8 cellular contexts compared by ENCODE assay signal in genomic region chr1:184387871-184388670, GRCh38. TPM values are rescaled to one million over a fixed set of nuclear protein-coding genes. Genes with fewer than 3 reads are reported as not detected.
A peak's percentile ranks its signal among the peaks of the same experiment; 100 is the strongest.
DNase-seq lines count a peak whose midpoint lies in the region; ATAC-seq, FAIRE-seq and TF ChIP-seq lines count a peak whose summit lies in the region.

No MANE protein-coding gene starts in this region.

- peaks cover 22% of the 10 kb centered on the region for H3K36me3 Mint-ChIP-seq in central memory CD8-positive, alpha-beta T cell (ENCODE audit: insufficient read depth)

- no peaks in the 10 kb centered on the region for H3K9me1 ChIP-seq in keratinocyte (ENCODE audit: control insufficient read depth, extremely low read depth, insufficient read depth, low read length)

- 1 to 2% (median 1%) methylated on average over 23 of the region's 23 CpGs for WGBS in small intestine, 3 donors

- H3K4me2 ChIP-seq in keratinocyte (ENCODE audit: control insufficient read depth, extremely low read depth, insufficient read depth, low read depth, low read length), result peak overlapping the region; percentile 97

- no peaks in the 10 kb centered on the region for H3K36me3 ChIP-seq in keratinocyte (ENCODE audit: control insufficient read depth in 2 of 2, extremely low read depth in 1 of 2, insufficient read depth in 2 of 2, low read length in 2 of 2)
- no peaks in the 10 kb centered on the region for H3K36me3 ChIP-seq in small intestine (ENCODE audit: control insufficient read depth in 2 of 2, insufficient read depth in 2 of 2, low read length in 2 of 2)

- H3K4me1 Mint-ChIP-seq in central memory CD8-positive, alpha-beta T cell, result peaks cover 45% of the 10 kb centered on the region

- peak overlapping the region; percentile 87 for H3K4me3 Mint-ChIP-seq in central memory CD8-positive, alpha-beta T cell

- H3K9ac ChIP-seq in keratinocyte (ENCODE audit: control insufficient read depth, extremely low read depth, insufficient read depth, low read length), result peak overlapping the region; percentile 85

- in situ Hi-C loops in ACHN (cut with HindIII; ENCODE audit: low pct_ligation_motif_present, low pct_unique_long_range_greater_than_20kb, low sequenced_read_pairs) (no loop called here), GM13976 (cut with MboI; ENCODE audit: low sequenced_read_pairs, unreplicated experiment) (no loop called here)

- peaks cover 51% of the 10 kb centered on the region for H3K79me2 ChIP-seq in keratinocyte (ENCODE audit: control insufficient read depth, insufficient read depth, low read length)

- H3K27me3 ChIP-seq in keratinocyte (ENCODE audit: control insufficient read depth, extremely low read depth, insufficient read depth, low read length) (no peaks in the 10 kb centered on the region), small intestine (ENCODE audit: control insufficient read depth in 2 of 2, insufficient read depth in 2 of 2, low read length in 2 of 2) (no peaks in the 10 kb centered on the region)

- H3K4me3 ChIP-seq in keratinocyte (ENCODE audit: control insufficient read depth in 2 of 3, extremely low read depth in 1 of 3, insufficient read depth in 2 of 3, low read depth in 1 of 3, low read length in 3 of 3), result peak overlapping the region; percentile 73 to 96 (median 96)
- H3K4me3 ChIP-seq in small intestine (ENCODE audit: low read depth in 1 of 2, low read length in 2 of 2), result peak overlapping the region; percentile 86 to 94

- H3K4me1 ChIP-seq in keratinocyte (ENCODE audit: control insufficient read depth, extremely low read depth, insufficient read depth, low read length) (peaks cover 52% of the 10 kb centered on the region), small intestine (ENCODE audit: control insufficient read depth in 2 of 2, insufficient read depth in 1 of 2, low read depth in 1 of 2, low read length in 1 of 2) (peaks cover 2 to 7% of the 10 kb centered on the region in 2 donors)

- H3K27me3 Mint-ChIP-seq in central memory CD8-positive, alpha-beta T cell, result no peaks in the 10 kb centered on the region

- dilution Hi-C loops in keratinocyte (cut with MboI; ENCODE audit: extremely low pct_ligation_motif_present, low sequenced_read_pairs), result no loop called here

- no peaks in the 10 kb centered on the region for H3K9me3 ChIP-seq in keratinocyte (ENCODE audit: control insufficient read depth, low read depth, low read length)
- H3K9me3 ChIP-seq in small intestine (ENCODE audit: control insufficient read depth, low read depth), result no peaks in the 10 kb centered on the region

- no peaks in the 10 kb centered on the region for H3K9me3 Mint-ChIP-seq in central memory CD8-positive, alpha-beta T cell

- peak overlapping the region; percentile 97 for H3K27ac Mint-ChIP-seq in central memory CD8-positive, alpha-beta T cell (ENCODE audit: low read depth)

- H4K20me1 ChIP-seq in keratinocyte (ENCODE audit: control insufficient read depth, extremely low read depth, insufficient read depth, low read length), result no peaks in the 10 kb centered on the region

- peak overlapping the region; percentile 60 for H2AFZ ChIP-seq in keratinocyte (ENCODE audit: control insufficient read depth, low read length)

- ATAC-seq in central memory CD8-positive, alpha-beta T cell (replicated peaks; ENCODE audit: extremely low read depth, poor library complexity, severe bottlenecking), result peak; percentile 39
- no peak for ATAC-seq in HG03108 (IDR thresholded peaks at IDR 0.05; ENCODE audit: unreplicated experiment)

- TF ChIP-seq CTCF in GM13976 (IDR thresholded peaks at IDR 0.05; ENCODE audit: borderline replicate concordance, control extremely low read depth, extremely low read depth, insufficient read depth, missing control alignments) (no peak), keratinocyte (optimal IDR thresholded peaks at IDR 0.05 in 1 of 3, IDR thresholded peaks at IDR 0.05 in 1 of 3, conservative IDR thresholded peaks at IDR 0.05 in 1 of 3; ENCODE audit: extremely low read depth in 1 of 3, insufficient read depth in 2 of 3, low read length in 3 of 3) (no peak)

- peak; percentile 28 for FAIRE-seq in RCC 7860 (lab: Jason Lieb, UNC)
- peak; percentile 91 for FAIRE-seq in keratinocyte (lab: Jason Lieb, UNC)
- FAIRE-seq in small intestine (lab: Jason Lieb, UNC), result no peak

- DNase-seq in ACHN, result peak; percentile 57
- peak; percentile 21 for DNase-seq in GM13976 (ENCODE audit: low spot score)
- peak; percentile 57 for DNase-seq in RCC 7860 (ENCODE audit: low spot score)
- no peak for DNase-seq in central memory CD8-positive, alpha-beta T cell (ENCODE audit: low spot score in 2 of 2)
- DNase-seq in keratinocyte (ENCODE audit: low read depth, low spot score), result peak; percentile 54
- peak; percentile 51 for DNase-seq in small intestine
- no peak for DNase-seq in GOT3 (lab: John Stamatoyannopoulos, UW)

- peak overlapping the region; percentile 92 for H3K27ac ChIP-seq in keratinocyte (ENCODE audit: control insufficient read depth, insufficient read depth, low read length)
- peak overlapping the region in 1 of 2 donors; percentile 86 for H3K27ac ChIP-seq in small intestine (ENCODE audit: low read depth in 1 of 2, low read length in 1 of 2)

RNA-seq across cellular contexts. Expression of gene C1orf21, which starts 1.2 kb away (rescaled TPM):
- 21.2 to 44.3 TPM (median 25.2 TPM) in 3 replicates for polyA plus RNA-seq in keratinocyte
- 34.9 TPM for polyA plus RNA-seq in keratinocyte (2011; ENCODE audit: low read depth)
- 25.5 and 52.3 TPM in 2 replicates for polyA plus RNA-seq in keratinocyte (2011; cell fraction: cytosol; rRNA removed)
- 13.3 and 19.3 TPM in 2 replicates for polyA plus RNA-seq in keratinocyte (2011; cell fraction: nucleus; rRNA removed)
- polyA plus RNA-seq in keratinocyte (2012; ENCODE audit: low replicate concordance), result 31.6 and 44.8 TPM in 2 replicates
- polyA minus RNA-seq in keratinocyte, result 2.3 to 16.9 TPM (median 11.9 TPM) in 3 replicates
- 6.1 TPM for polyA minus RNA-seq in keratinocyte (2011; cell fraction: cytosol; rRNA and poly(A)+ RNA removed)
- polyA minus RNA-seq in keratinocyte (2011; cell fraction: nucleus; rRNA and poly(A)+ RNA removed), result 5.3 and 12.1 TPM in 2 replicates
- 10 to 100 TPM; 36.5 to 60.6 (median 57.3) TPM for polyA plus RNA-seq in small intestine

Comparison
In these comparisons a context has a peak if more than half of its experiments do, and no peak if none do; other contexts are left out.
1. DNase-seq: peak in ACHN (single experiment), GM13976 (single experiment), RCC 7860 (single experiment), keratinocyte (single experiment) and small intestine (single experiment); none in central memory CD8-positive, alpha-beta T cell (0 of 2) and GOT3 (single experiment).